18 cellular contexts compared by ENCODE assay signal in the genomic region with DNA sequence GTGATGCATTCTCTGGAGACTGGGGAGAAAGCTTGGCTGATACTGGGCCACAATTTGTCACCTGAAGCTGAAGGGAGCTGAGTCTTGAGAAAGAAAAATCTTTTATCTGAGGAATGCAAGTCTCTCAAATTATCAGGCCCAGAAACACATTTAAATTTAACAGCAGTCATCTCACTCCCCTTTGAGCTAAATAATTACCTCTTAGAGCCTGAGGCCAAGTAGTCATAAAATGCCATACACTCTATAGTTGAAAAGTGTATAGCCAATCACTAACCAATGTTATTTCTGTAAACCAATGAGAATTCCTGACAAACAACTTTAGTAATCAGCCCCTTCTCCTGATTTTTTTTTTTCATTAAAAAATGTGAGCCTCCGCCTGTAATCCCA. TPM values are rescaled to one million over a fixed set of nuclear protein-coding genes. Genes with fewer than 3 reads are reported as not detected.
DNase-seq lines count a peak whose midpoint lies in the region; ATAC-seq and TF ChIP-seq lines count a peak whose summit lies in the region.
"Had no signal": no experiment of that assay in that cellular context is flagged by ENCODE, and none has a peak within 500 bp of the region (broad histone marks: within the 10 kb centered on the region; RNA-seq: fewer than 3 reads in every experiment).

No MANE protein-coding gene starts in this region.

- CTCF ChIA-PET in CD4-positive, alpha-beta memory T cell (lab: Charles Lee; ENCODE audit: partially characterized antibody) = no interaction called here

- H3K9me3 ChIP-seq in SJSA1 (replicated peaks) = no peaks in the 10 kb centered on the region; the same call in 1 of the 2 replicates
- H3K9me3 ChIP-seq in CD4-positive, alpha-beta memory T cell (ENCODE audit: control insufficient read depth in 1 of 2, low read length in 2 of 2) = no peaks in the 10 kb centered on the region
- H3K9me3 ChIP-seq: tibial artery had no signal

- H3K27ac Mint-ChIP-seq in mesothelial cell of epicardium = peak overlapping the region; percentile 89
- no peak overlapping the region for H3K27ac Mint-ChIP-seq in CD4-positive, alpha-beta memory T cell
- H3K27ac Mint-ChIP-seq: CD8-positive, alpha-beta T cell; stimulated activated memory B cell treated with anti-CD40 and anti-IgM and Interleukin-4, amounts not matched to agents 10 μg/mL and 1 μg/mL and 100 μg/mL, for 72 hours had no signal

- H3K4me3 Mint-ChIP-seq in mesothelial cell of epicardium = no peak overlapping the region
- no peak overlapping the region for H3K4me3 Mint-ChIP-seq in CD4-positive, alpha-beta memory T cell
- H3K4me3 Mint-ChIP-seq: CD8-positive, alpha-beta T cell; naive thymus-derived CD8-positive, alpha-beta T cell; stimulated activated memory B cell treated with anti-CD40 and anti-IgM and Interleukin-4, amounts not matched to agents 10 μg/mL and 1 μg/mL and 100 μg/mL, for 72 hours had no signal

- peak overlapping the region; percentile 36 for H3K27ac ChIP-seq in SJSA1
- no peak overlapping the region for H3K27ac ChIP-seq in CD4-positive, alpha-beta memory T cell (ENCODE audit: low read depth, low read length)
- H3K27ac ChIP-seq: brain microvascular endothelial cell, coronary artery, tibial artery had no signal

- intact Hi-C loops in CD4-positive, alpha-beta memory T cell (cut with micrococcal nuclease) = no loop called here

- no peak overlapping the region for H3K4me3 ChIP-seq in SJSA1
- no peak overlapping the region for H3K4me3 ChIP-seq in CD4-positive, alpha-beta memory T cell (ENCODE audit: low read length in 2 of 2)
- H3K4me3 ChIP-seq: coronary artery, tibial artery had no signal

- peaks cover 30% of the 10 kb centered on the region for H3K4me1 ChIP-seq in SJSA1 (replicated peaks)
- H3K4me1 ChIP-seq in CD4-positive, alpha-beta memory T cell (ENCODE audit: insufficient read depth, low read length) = no peaks in the 10 kb centered on the region

- no peaks in the 10 kb centered on the region for H3K27me3 ChIP-seq in SJSA1 (replicated peaks)
- H3K27me3 ChIP-seq in CD4-positive, alpha-beta memory T cell (ENCODE audit: insufficient read depth, low read length) = no peaks in the 10 kb centered on the region
- H3K27me3 ChIP-seq: brain microvascular endothelial cell, tibial artery had no signal

- H3K36me3 ChIP-seq in SJSA1 = no peaks in the 10 kb centered on the region
- no peaks in the 10 kb centered on the region for H3K36me3 ChIP-seq in CD4-positive, alpha-beta memory T cell (ENCODE audit: insufficient read depth, low read length)
- H3K36me3 ChIP-seq: brain microvascular endothelial cell, tibial artery had no signal

- no peaks in the 10 kb centered on the region for H3K27me3 Mint-ChIP-seq in mesothelial cell of epicardium (ENCODE audit: low read depth)
- H3K27me3 Mint-ChIP-seq in CD4-positive, alpha-beta memory T cell = peaks cover under 1 to 1% of the 10 kb centered on the region in 2 donors
- H3K27me3 Mint-ChIP-seq: naive thymus-derived CD8-positive, alpha-beta T cell; progenitor cell of endocrine pancreas; stimulated activated memory B cell treated with anti-CD40 and anti-IgM and Interleukin-4, amounts not matched to agents 10 μg/mL and 1 μg/mL and 100 μg/mL, for 72 hours had no signal

- no peaks in the 10 kb centered on the region for H3K36me3 Mint-ChIP-seq in mesothelial cell of epicardium
- no peaks in the 10 kb centered on the region for H3K36me3 Mint-ChIP-seq in CD4-positive, alpha-beta memory T cell
- H3K36me3 Mint-ChIP-seq: CD8-positive, alpha-beta T cell; stimulated activated memory B cell treated with anti-CD40 and anti-IgM and Interleukin-4, amounts not matched to agents 10 μg/mL and 1 μg/mL and 100 μg/mL, for 72 hours had no signal

- POLR2A ChIA-PET in CD4-positive, alpha-beta memory T cell (lab: Charles Lee; ENCODE audit: partially characterized antibody) = no interaction called here

- DNase-seq in ELF-1 (ENCODE audit: low read depth, low spot score) (peak; percentile 18), SJSA1 (ENCODE audit: low read depth in 1 of 2, low spot score in 2 of 2) (no peak), mesothelial cell of epicardium (ENCODE audit: low spot score in 2 of 2, unreplicated experiment in 2 of 2) (no peak), NCI-H69 (lab: John Stamatoyannopoulos, UW) (no peak)
- DNase-seq in CD4-positive, alpha-beta memory T cell = no peak
- DNase-seq: activated CD4-positive, alpha-beta T cell treated with anti-CD3 and anti-CD28 coated beads, Interleukin-2, amount 50 U/mL, for 1 hour; brain microvascular endothelial cell; CD8-positive, alpha-beta T cell; naive thymus-derived CD8-positive, alpha-beta T cell; NCI-H1417 treated with DMSO at 0.1 percent for 48 hours; NCI-H2107; NCI-H510A treated with DMSO at 0.1 percent for 48 hours; tibial artery had no signal

- peak; percentile 5 for ATAC-seq in GM19023 (IDR thresholded peaks at IDR 0.05; ENCODE audit: unreplicated experiment)
- ATAC-seq in HG03159 (IDR thresholded peaks at IDR 0.05; ENCODE audit: unreplicated experiment) = no peak
- ATAC-seq: CD8-positive, alpha-beta T cell; naive thymus-derived CD8-positive, alpha-beta T cell had no signal

- H3K4me1 Mint-ChIP-seq in mesothelial cell of epicardium = peaks cover 29% of the 10 kb centered on the region
- peaks cover 0 to 3% (median 0%) of the 10 kb centered on the region in 4 donors for H3K4me1 Mint-ChIP-seq in CD4-positive, alpha-beta memory T cell
- H3K4me1 Mint-ChIP-seq: stimulated activated memory B cell treated with anti-CD40 and anti-IgM and Interleukin-4, amounts not matched to agents 10 μg/mL and 1 μg/mL and 100 μg/mL, for 72 hours had no signal

- no peaks in the 10 kb centered on the region for H3K9me3 Mint-ChIP-seq in mesothelial cell of epicardium
- peaks cover 0 to 3% (median 0%) of the 10 kb centered on the region in 8 donors for H3K9me3 Mint-ChIP-seq in CD4-positive, alpha-beta memory T cell
- H3K9me3 Mint-ChIP-seq: CD8-positive, alpha-beta T cell; naive thymus-derived CD8-positive, alpha-beta T cell; stimulated activated memory B cell treated with anti-CD40 and anti-IgM and Interleukin-4, amounts not matched to agents 10 μg/mL and 1 μg/mL and 100 μg/mL, for 72 hours had no signal

- TF ChIP-seq CTCF in mesothelial cell of epicardium (IDR thresholded peaks at IDR 0.05; ENCODE audit: unreplicated experiment) = no peak

RNA-seq across cellular contexts. Expression of a gene that starts 32.7 kb away (rescaled TPM):
- 84.9 and 103 TPM in 2 replicates for total RNA-seq in SJSA1 (2014; rRNA removed; shearing (Covaris generic))
- 239 to 246 TPM (median 240 TPM) in 3 replicates for total RNA-seq in mesothelial cell of epicardium
- total RNA-seq in CD4-positive, alpha-beta memory T cell = 1 to 10 TPM; 1.7 to 2.2 TPM
- not detected for polyA plus RNA-seq in CD4-positive, alpha-beta memory T cell

Comparison
In these comparisons a context has a peak if more than half of its experiments do, and no peak if none do; other contexts are left out.
1. RNA of a gene that starts 32.7 kb away (total RNA-seq): 239 to 246 TPM in mesothelial cell of epicardium and 84.9 to 103 TPM in SJSA1; 1.7 to 2.2 TPM in CD4-positive, alpha-beta memory T cell; every median in the first group is over 10 times any median in the second.